1 cellular context compared by ENCODE assay signal in the genomic region with DNA sequence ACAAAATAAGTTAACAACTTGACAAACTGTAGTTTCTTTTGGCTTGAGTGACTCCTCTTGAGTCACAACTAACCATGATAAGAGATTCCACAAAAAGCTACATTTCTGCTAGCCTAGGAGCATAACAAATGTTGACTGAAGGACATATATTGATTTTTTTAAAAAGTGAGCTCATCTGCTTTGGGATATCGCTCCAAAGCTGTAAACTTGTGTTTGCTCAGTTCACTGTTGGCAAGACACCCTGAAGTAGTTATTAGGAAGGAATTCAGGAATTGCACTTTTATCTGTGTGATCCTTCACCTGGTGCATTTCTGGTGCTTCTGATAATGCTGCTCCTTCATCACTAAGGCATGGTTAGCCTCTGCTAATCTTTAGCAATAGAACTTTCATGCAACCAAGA.
A peak's percentile ranks its signal among the peaks of the same experiment; 100 is the strongest.
TF ChIP-seq lines count a peak whose summit lies in the region.

No MANE protein-coding gene starts in this region.

TF ChIP-seq in K562, 482 proteins besides CTCF, POLR2A, EP300 and RAD21 (continued from another document):
- TF ChIP-seq CREB3 (tag; conservative IDR thresholded peaks at IDR 0.05; ENCODE audit: low read depth) (no peak), TCF3 (CRISPR knock-in tag; IDR thresholded peaks at IDR 0.05) (peak; percentile 62), ESRRA (IDR thresholded peaks at IDR 0.05; ENCODE audit: borderline replicate concordance, low read depth) (no peak), CBFA2T3 (IDR thresholded peaks at IDR 0.05) (peak; percentile 72), MED1 (CRISPR knock-in tag; IDR thresholded peaks at IDR 0.05; ENCODE audit: borderline replicate concordance) (no peak), TAL1 (IDR thresholded peaks at IDR 0.05) (peak; percentile 36; the same call in 1 of the 2 replicates), NRF1 (conservative IDR thresholded peaks at IDR 0.05 in 1 of 2, IDR thresholded peaks at IDR 0.05 in 1 of 2) (no peak), SOX6 (IDR thresholded peaks at IDR 0.05) (no peak), ARID1B (IDR thresholded peaks at IDR 0.05) (peak; percentile 46), GABPB1 (CRISPR knock-in tag; IDR thresholded peaks at IDR 0.05) (no peak), ZBTB33 (CRISPR knock-in tag; IDR thresholded peaks at IDR 0.05) (no peak)
- TF ChIP-seq, protein P1, sequence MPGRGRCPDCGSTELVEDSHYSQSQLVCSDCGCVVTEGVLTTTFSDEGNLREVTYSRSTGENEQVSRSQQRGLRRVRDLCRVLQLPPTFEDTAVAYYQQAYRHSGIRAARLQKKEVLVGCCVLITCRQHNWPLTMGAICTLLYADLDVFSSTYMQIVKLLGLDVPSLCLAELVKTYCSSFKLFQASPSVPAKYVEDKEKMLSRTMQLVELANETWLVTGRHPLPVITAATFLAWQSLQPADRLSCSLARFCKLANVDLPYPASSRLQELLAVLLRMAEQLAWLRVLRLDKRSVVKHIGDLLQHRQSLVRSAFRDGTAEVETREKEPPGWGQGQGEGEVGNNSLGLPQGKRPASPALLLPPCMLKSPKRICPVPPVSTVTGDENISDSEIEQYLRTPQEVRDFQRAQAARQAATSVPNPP (IDR thresholded peaks at IDR 0.05; ENCODE audit: borderline replicate concordance, insufficient read depth, insufficient read length) = no peak
- TF ChIP-seq, protein P2, sequence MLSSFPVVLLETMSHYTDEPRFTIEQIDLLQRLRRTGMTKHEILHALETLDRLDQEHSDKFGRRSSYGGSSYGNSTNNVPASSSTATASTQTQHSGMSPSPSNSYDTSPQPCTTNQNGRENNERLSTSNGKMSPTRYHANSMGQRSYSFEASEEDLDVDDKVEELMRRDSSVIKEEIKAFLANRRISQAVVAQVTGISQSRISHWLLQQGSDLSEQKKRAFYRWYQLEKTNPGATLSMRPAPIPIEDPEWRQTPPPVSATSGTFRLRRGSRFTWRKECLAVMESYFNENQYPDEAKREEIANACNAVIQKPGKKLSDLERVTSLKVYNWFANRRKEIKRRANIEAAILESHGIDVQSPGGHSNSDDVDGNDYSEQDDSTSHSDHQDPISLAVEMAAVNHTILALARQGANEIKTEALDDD (IDR thresholded peaks at IDR 0.05) = peak; percentile 47; the same call in 1 of the 2 replicates
